ENCODE assay signal across 30 cellular contexts in genomic region chr6:163818719-163819118, GRCh38.
"Had no signal": no experiment of that assay in that cellular context is flagged by ENCODE, and none has a peak within 500 bp of the region (broad histone marks: within the 10 kb centered on the region; RNA-seq: fewer than 3 reads in every experiment).

No MANE protein-coding gene starts in this region.

- H3K9me3 Mint-ChIP-seq: dendritic cell treated with granulocyte-macrophage colony-stimulating factor and Interleukin-4, amounts not matched to agents 40 ng/mL and 50 ng/mL, for 4 days; endodermal cell had no signal

- H3K27ac Mint-ChIP-seq: dendritic cell treated with granulocyte-macrophage colony-stimulating factor and Interleukin-4, amounts not matched to agents 40 ng/mL and 50 ng/mL, for 4 days; effector memory CD8-positive, alpha-beta T cell; endodermal cell had no signal

- H3K4me3 Mint-ChIP-seq: dendritic cell treated with granulocyte-macrophage colony-stimulating factor and Interleukin-4, amounts not matched to agents 40 ng/mL and 50 ng/mL, for 4 days; effector memory CD8-positive, alpha-beta T cell; endodermal cell had no signal

- FAIRE-seq: colon, endometrium, endothelial cell of umbilical vein, frontal cortex had no signal

- H3K27me3 ChIP-seq: colonic mucosa, dorsolateral prefrontal cortex, esophagus muscularis mucosa, esophagus squamous epithelium, foreskin keratinocyte, gastrocnemius medialis, gastroesophageal sphincter, heart left ventricle, heart right ventricle, hepatocyte had no signal

- H3K4me1 Mint-ChIP-seq: endodermal cell had no signal

- H3K79me2 ChIP-seq: hepatocyte had no signal

- H3K4me1 ChIP-seq: colonic mucosa, foreskin keratinocyte had no signal

- H3K36me3 ChIP-seq: colonic mucosa, esophagus muscularis mucosa, esophagus squamous epithelium, gastrocnemius medialis, gastroesophageal sphincter, heart left ventricle, heart right ventricle had no signal

- H3K4me2 ChIP-seq: hepatocyte had no signal

- H3K9me3 ChIP-seq: colonic mucosa, esophagus muscularis mucosa, esophagus squamous epithelium, gastrocnemius medialis, gastroesophageal sphincter, heart left ventricle, heart right ventricle had no signal

- H2AFZ ChIP-seq: hepatocyte had no signal

- DNase-seq: colonic mucosa; cortex of kidney; dermis blood vessel endothelial cell; dorsolateral prefrontal cortex; effector CD4-positive, alpha-beta T cell; effector CD8-positive, alpha-beta T cell; effector memory CD4-positive, alpha-beta T cell; effector memory CD8-positive, alpha-beta T cell; endodermal cell; erythroblast; esophagus squamous epithelium; foreskin fibroblast; foreskin keratinocyte; foreskin melanocyte; gastrocnemius medialis; glutamatergic neuron; head of caudate nucleus; heart left ventricle; heart right ventricle had no signal

- H3K27ac ChIP-seq: colonic mucosa, coronary artery, dorsolateral prefrontal cortex, epithelial cell of prostate, esophagus muscularis mucosa, esophagus squamous epithelium, foreskin keratinocyte, gastrocnemius medialis, gastroesophageal sphincter, heart left ventricle, heart right ventricle, hepatocyte had no signal

- ATAC-seq: effector memory CD8-positive, alpha-beta T cell; esophagus mucosa; foreskin keratinocyte; gastrocnemius medialis; gastroesophageal sphincter; heart left ventricle; heart right ventricle had no signal

- H3K4me3 ChIP-seq: colonic mucosa, coronary artery, dorsolateral prefrontal cortex, esophagus muscularis mucosa, esophagus squamous epithelium, gastrocnemius medialis, gastroesophageal sphincter, heart left ventricle, heart right ventricle, hepatocyte had no signal
